ENCODE assay signal across 9 cellular contexts in genomic region chr1:36486436-36487335, GRCh38. TPM values are rescaled to one million over a fixed set of nuclear protein-coding genes. Genes with fewer than 3 reads are reported as not detected.
DNase-seq lines count a peak whose midpoint lies in the region; ATAC-seq and TF ChIP-seq lines count a peak whose summit lies in the region.
"Had no signal": no experiment of that assay in that cellular context is flagged by ENCODE, and none has a peak within 500 bp of the region (broad histone marks: within the 10 kb centered on the region; RNA-seq: fewer than 3 reads in every experiment).

No MANE protein-coding gene starts in this region.

- H3K4me3 Mint-ChIP-seq in neural progenitor cell, result no peak overlapping the region
- no peak overlapping the region for H3K4me3 Mint-ChIP-seq in activated CD8-positive, alpha-beta memory T cell treated with anti-CD3 and anti-CD28 coated beads, Interleukin-2, amount 10 ng/mL, durations not matched to agents 7 days and 5 days

- no peaks in the 10 kb centered on the region for H3K9me3 Mint-ChIP-seq in neural progenitor cell
- no peaks in the 10 kb centered on the region for H3K9me3 Mint-ChIP-seq in activated CD8-positive, alpha-beta memory T cell treated with anti-CD3 and anti-CD28 coated beads, Interleukin-2, amount 10 ng/mL, durations not matched to agents 7 days and 5 days (ENCODE audit: low read depth)

- CTCF ChIA-PET in activated CD8-positive, alpha-beta memory T cell treated with anti-CD3 and anti-CD28 coated beads, Interleukin-2, amount 10 ng/mL, durations not matched to agents 7 days and 5 days (lab: Charles Lee), result interaction anchor here (1.2 kb wide), 1 partner anchor 30 kb away, joined by 5 read pairs; no protein-coding TSS in a partner anchor

- H3K27ac Mint-ChIP-seq in neural progenitor cell, result peak overlapping the region; percentile 29
- no peak overlapping the region for H3K27ac Mint-ChIP-seq in activated CD8-positive, alpha-beta memory T cell treated with anti-CD3 and anti-CD28 coated beads, Interleukin-2, amount 10 ng/mL, durations not matched to agents 7 days and 5 days

- no peaks in the 10 kb centered on the region for H3K36me3 Mint-ChIP-seq in neural progenitor cell
- H3K36me3 Mint-ChIP-seq in activated CD8-positive, alpha-beta memory T cell treated with anti-CD3 and anti-CD28 coated beads, Interleukin-2, amount 10 ng/mL, durations not matched to agents 7 days and 5 days, result no peaks in the 10 kb centered on the region

- H3K79me2 ChIP-seq in DOHH2 (ENCODE audit: control insufficient read depth, low read length) (no peaks in the 10 kb centered on the region), neural progenitor cell (ENCODE audit: low read depth) (no peaks in the 10 kb centered on the region)

- H3K4me3 ChIP-seq in DOHH2 (ENCODE audit: low read length) (peak overlapping the region; percentile 61), NT2/D1 (ENCODE audit: insufficient read length, low read depth) (no peak overlapping the region), epithelial cell of esophagus (ENCODE audit: low read length) (no peak overlapping the region), neural progenitor cell (no peak overlapping the region)

- H3K4me1 ChIP-seq in DOHH2 (ENCODE audit: control insufficient read depth, low read length), result peaks cover 46% of the 10 kb centered on the region
- H3K4me1 ChIP-seq in NT2/D1 (ENCODE audit: insufficient read depth, insufficient read length), result peaks cover 18% of the 10 kb centered on the region
- peaks cover 11% of the 10 kb centered on the region for H3K4me1 ChIP-seq in neural progenitor cell

- H3K9ac ChIP-seq in NT2/D1 (ENCODE audit: insufficient read length, low read depth) (peak overlapping the region; percentile 4), neural progenitor cell (no peak overlapping the region)

- peaks cover 20% of the 10 kb centered on the region for H3F3A ChIP-seq in DOHH2 (ENCODE audit: control insufficient read depth, insufficient read depth)
- peaks cover 7% of the 10 kb centered on the region for H3F3A ChIP-seq in neural progenitor cell (ENCODE audit: low read depth)

- H4K20me1 ChIP-seq in DOHH2 (ENCODE audit: control insufficient read depth, insufficient read depth, low read depth, low read length), result no peaks in the 10 kb centered on the region
- no peaks in the 10 kb centered on the region for H4K20me1 ChIP-seq in neural progenitor cell (ENCODE audit: low read depth)

- peaks cover 7% of the 10 kb centered on the region for H3K4me1 Mint-ChIP-seq in neural progenitor cell
- H3K4me1 Mint-ChIP-seq in activated CD8-positive, alpha-beta memory T cell treated with anti-CD3 and anti-CD28 coated beads, Interleukin-2, amount 10 ng/mL, durations not matched to agents 7 days and 5 days, result peaks cover 7% of the 10 kb centered on the region

- H3K27me3 ChIP-seq in DOHH2 (ENCODE audit: control insufficient read depth, low read length) (no peaks in the 10 kb centered on the region; the same call in 1 of the 2 replicates), NT2/D1 (ENCODE audit: insufficient read depth, insufficient read length) (no peaks in the 10 kb centered on the region), neural progenitor cell (no peaks in the 10 kb centered on the region)

- H3K4me2 ChIP-seq in DOHH2 (ENCODE audit: low read length), result peak overlapping the region; percentile 70
- no peak overlapping the region for H3K4me2 ChIP-seq in neural progenitor cell

- ATAC-seq in HG03571 (IDR thresholded peaks at IDR 0.05; ENCODE audit: unreplicated experiment), result no peak
- ATAC-seq in activated CD8-positive, alpha-beta memory T cell treated with anti-CD3 and anti-CD28 coated beads, Interleukin-2, amount 10 ng/mL, durations not matched to agents 7 days and 5 days, result no peak
- ATAC-seq in HG03139 (IDR thresholded peaks at IDR 0.05; ENCODE audit: unreplicated experiment), result no peak

- H3K27me3 Mint-ChIP-seq in neural progenitor cell (ENCODE audit: insufficient read depth, low read depth), result peaks cover 2% of the 10 kb centered on the region
- peaks cover 31% of the 10 kb centered on the region for H3K27me3 Mint-ChIP-seq in activated CD8-positive, alpha-beta memory T cell treated with anti-CD3 and anti-CD28 coated beads, Interleukin-2, amount 10 ng/mL, durations not matched to agents 7 days and 5 days

- no peaks in the 10 kb centered on the region for H3K9me2 ChIP-seq in DOHH2 (replicated peaks; ENCODE audit: control insufficient read depth, low read length)

- H3K36me3 ChIP-seq in DOHH2 (ENCODE audit: control insufficient read depth, low read length), result no peaks in the 10 kb centered on the region
- H3K36me3 ChIP-seq in NT2/D1 (ENCODE audit: insufficient read depth, insufficient read length, low read length), result no peaks in the 10 kb centered on the region
- no peaks in the 10 kb centered on the region for H3K36me3 ChIP-seq in neural progenitor cell

- DNase-seq in NT2/D1 (ENCODE audit: low read depth, low spot score), result no peak
- peak; percentile 49 for DNase-seq in epithelial cell of esophagus (ENCODE audit: low read depth)
- no peak for DNase-seq in neural progenitor cell (ENCODE audit: low spot score)
- no peak for DNase-seq in kidney glomerular epithelial cell (lab: John Stamatoyannopoulos, UW)
- no peak for DNase-seq in activated CD8-positive, alpha-beta memory T cell treated with anti-CD3 and anti-CD28 coated beads, Interleukin-2, amount 10 ng/mL, durations not matched to agents 7 days and 5 days

- no peak for TF ChIP-seq CTCF in DOHH2 (IDR thresholded peaks at IDR 0.05; ENCODE audit: low read depth, low read length, poor library complexity, severe bottlenecking)
- no peak for TF ChIP-seq CTCF in epithelial cell of esophagus (IDR thresholded peaks at IDR 0.05; ENCODE audit: insufficient read depth, low read depth, low read length, missing control alignments)
- TF ChIP-seq CTCF in neural progenitor cell (IDR thresholded peaks at IDR 0.05), result no peak

- H2AFZ ChIP-seq in neural progenitor cell (replicated peaks), result no peak overlapping the region

- H3K27ac ChIP-seq in DOHH2 (ENCODE audit: low read depth, low read length) (peak overlapping the region; percentile 56), neural progenitor cell (no peak overlapping the region)

- H3K9me3 ChIP-seq in DOHH2 (ENCODE audit: control insufficient read depth, insufficient read depth, low read length) (no peaks in the 10 kb centered on the region), NT2/D1 (ENCODE audit: insufficient read depth, low read length) (no peaks in the 10 kb centered on the region), neural progenitor cell (ENCODE audit: low read depth) (no peaks in the 10 kb centered on the region)

RNA-seq across cellular contexts. Expression of gene CSF3R, which starts 4.0 kb away (rescaled TPM):
- total RNA-seq in neural progenitor cell (ENCODE audit: low replicate concordance), result 0.56 TPM in 1 of 2 replicates, not detected in the other
- total RNA-seq in activated CD8-positive, alpha-beta memory T cell treated with anti-CD3 and anti-CD28 coated beads, Interleukin-2, amount 10 ng/mL, durations not matched to agents 7 days and 5 days, result not detected
- total RNA-seq: Daoy had no signal

RNA-seq across cellular contexts. Expression of gene MRPS15, which starts 22.5 kb away (rescaled TPM):
- total RNA-seq in neural progenitor cell (ENCODE audit: low replicate concordance), result 75.2 and 109 TPM in 2 replicates
- 100 to 1,000 TPM; 112 to 115 TPM for total RNA-seq in activated CD8-positive, alpha-beta memory T cell treated with anti-CD3 and anti-CD28 coated beads, Interleukin-2, amount 10 ng/mL, durations not matched to agents 7 days and 5 days

RNA-seq across cellular contexts. Expression of gene OSCP1, which starts 36.4 kb away (rescaled TPM):
- 7.8 and 8.2 TPM in 2 replicates for total RNA-seq in neural progenitor cell (ENCODE audit: low replicate concordance)
- 1 to 10 TPM in 1 of 2 experiments, under 1 TPM in 1; 0.85 to 1.3 TPM for total RNA-seq in activated CD8-positive, alpha-beta memory T cell treated with anti-CD3 and anti-CD28 coated beads, Interleukin-2, amount 10 ng/mL, durations not matched to agents 7 days and 5 days
